Comparison of ENCODE assay signal across 10 cellular contexts in the genomic region with DNA sequence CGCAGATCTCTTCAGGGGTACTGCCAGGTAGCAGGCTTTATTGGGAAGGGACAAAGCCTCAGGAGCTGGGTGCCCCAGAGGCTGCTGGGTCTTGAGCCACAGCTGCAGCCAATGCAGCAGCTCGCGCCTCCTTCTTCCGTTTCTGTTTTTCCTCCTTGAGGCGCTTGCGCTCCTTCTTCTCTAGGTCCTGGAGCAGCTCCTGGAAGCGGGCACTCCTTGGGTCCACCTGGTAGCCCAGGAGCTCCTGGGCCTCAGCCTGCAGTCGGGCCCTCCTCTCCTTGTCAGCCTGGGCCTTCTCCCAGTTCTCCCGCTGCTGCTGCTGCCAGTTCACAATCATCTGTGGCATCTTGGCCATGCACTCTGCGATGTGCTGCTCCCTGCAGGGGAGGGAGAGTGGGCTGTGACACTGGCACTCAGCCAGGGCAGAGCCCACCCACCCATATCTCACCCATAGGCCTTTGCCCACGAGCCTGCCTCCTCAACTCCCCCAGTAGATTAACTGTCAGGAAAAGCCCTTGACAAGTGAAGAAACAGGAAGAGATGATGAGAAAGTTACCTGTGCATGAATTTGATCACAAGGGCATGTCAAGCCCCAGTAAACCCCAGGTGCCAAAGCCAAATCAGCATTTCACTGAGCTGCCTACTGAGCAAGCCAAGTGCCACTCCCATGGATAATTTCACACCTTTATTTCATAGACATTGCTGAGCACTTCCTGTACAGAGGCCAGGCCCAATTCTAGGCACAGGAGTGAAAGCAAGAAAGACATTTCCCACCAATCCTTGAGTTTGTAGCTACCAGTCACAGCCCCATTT. TPM values are rescaled to one million over a fixed set of nuclear protein-coding genes. Genes with fewer than 3 reads are reported as not detected.
DNase-seq lines count a peak whose midpoint lies in the region; ATAC-seq and TF ChIP-seq lines count a peak whose summit lies in the region.
"Had no signal": no experiment of that assay in that cellular context is flagged by ENCODE, and none has a peak within 500 bp of the region (broad histone marks: within the 10 kb centered on the region; RNA-seq: fewer than 3 reads in every experiment).

No MANE protein-coding gene starts in this region.

- peak overlapping the region; percentile 60 for H3K27ac ChIP-seq in cardiac muscle cell
- no peak overlapping the region for H3K27ac ChIP-seq in right cardiac atrium (ENCODE audit: low read length)
- H3K27ac ChIP-seq: SJCRH30 had no signal

- CTCF ChIA-PET in activated CD4-positive, alpha-beta memory T cell treated with anti-CD3 and anti-CD28 coated beads, Interleukin-2, amount 10 ng/mL, durations not matched to agents 7 days and 5 days (lab: Charles Lee) = interaction anchor here (1.2 to 5.4 kb wide), 4 partner anchors 8 to 22 kb away, joined by 3 to 45 read pairs (median 4); a partner anchor contains a TSS

- DNase-seq in cardiac muscle cell (ENCODE audit: low read depth in 1 of 2, low spot score in 1 of 2) (no peak), right cardiac atrium (no peak), left colon (no peak), type B pancreatic cell (ENCODE audit: extremely low spot score, unreplicated experiment) (no peak), NCI-H1694 (lab: John Stamatoyannopoulos, UW) (no peak)
- no peak for DNase-seq in activated CD4-positive, alpha-beta memory T cell treated with anti-CD3 and anti-CD28 coated beads, Interleukin-2, amount 10 ng/mL, durations not matched to agents 7 days and 5 days
- DNase-seq: SJCRH30 had no signal

- H3K36me3 ChIP-seq in cardiac muscle cell = peaks cover 21% of the 10 kb centered on the region

- H3K36me3 Mint-ChIP-seq in activated CD4-positive, alpha-beta memory T cell treated with anti-CD3 and anti-CD28 coated beads, Interleukin-2, amount 10 ng/mL, durations not matched to agents 7 days and 5 days (ENCODE audit: low read depth) = peaks cover 52% of the 10 kb centered on the region
- H3K36me3 Mint-ChIP-seq in type B pancreatic cell = peaks cover 13% of the 10 kb centered on the region

- peaks cover 6% of the 10 kb centered on the region for H3K4me1 ChIP-seq in cardiac muscle cell (ENCODE audit: low read depth)
- peaks cover 7% of the 10 kb centered on the region for H3K4me1 ChIP-seq in right cardiac atrium (ENCODE audit: control insufficient read depth, insufficient read depth, low read length)

- peak overlapping the region; percentile 80 for H3K27ac Mint-ChIP-seq in activated CD4-positive, alpha-beta memory T cell treated with anti-CD3 and anti-CD28 coated beads, Interleukin-2, amount 10 ng/mL, durations not matched to agents 7 days and 5 days
- H3K27ac Mint-ChIP-seq in type B pancreatic cell = peak overlapping the region; percentile 77

- no peak for TF ChIP-seq CTCF in cardiac muscle cell (IDR thresholded peaks at IDR 0.05; ENCODE audit: low read depth, low read length)
- TF ChIP-seq CTCF in type B pancreatic cell (conservative IDR thresholded peaks at IDR 0.05) = no peak

- no peaks in the 10 kb centered on the region for H3K27me3 Mint-ChIP-seq in activated CD4-positive, alpha-beta memory T cell treated with anti-CD3 and anti-CD28 coated beads, Interleukin-2, amount 10 ng/mL, durations not matched to agents 7 days and 5 days
- H3K27me3 Mint-ChIP-seq in type B pancreatic cell = no peaks in the 10 kb centered on the region

- WGBS in right cardiac atrium = 51% methylated on average over 11 of the region's 11 CpGs

- H3K9me3 Mint-ChIP-seq in activated CD4-positive, alpha-beta memory T cell treated with anti-CD3 and anti-CD28 coated beads, Interleukin-2, amount 10 ng/mL, durations not matched to agents 7 days and 5 days = no peaks in the 10 kb centered on the region
- no peaks in the 10 kb centered on the region for H3K9me3 Mint-ChIP-seq in type B pancreatic cell

- POLR2A ChIA-PET in activated CD4-positive, alpha-beta memory T cell treated with anti-CD3 and anti-CD28 coated beads, Interleukin-2, amount 10 ng/mL, durations not matched to agents 7 days and 5 days (lab: Charles Lee) = interaction anchor here (0.8 to 5.1 kb wide), 11 partner anchors 8 to 161 kb away, joined by 3 to 43 read pairs (median 4); a partner anchor contains a TSS

- H3K4me3 ChIP-seq in cardiac muscle cell (no peak overlapping the region), right cardiac atrium (ENCODE audit: low read length) (no peak overlapping the region)
- H3K4me3 ChIP-seq: SJCRH30 had no signal

- intact Hi-C loops in right cardiac atrium (cut with DNase I) = no loop called here
- intact Hi-C loops in left colon (cut with DNase I, micrococcal nuclease) = no loop called here

- ATAC-seq in right cardiac atrium (no peak), left colon (peak; percentile 58), HG03354 (IDR thresholded peaks at IDR 0.05; ENCODE audit: poor library complexity, severe bottlenecking, unreplicated experiment) (no peak), GM18909 (IDR thresholded peaks at IDR 0.05; ENCODE audit: poor library complexity, unreplicated experiment) (no peak)

- no peaks in the 10 kb centered on the region for H3K9me3 ChIP-seq in cardiac muscle cell (ENCODE audit: low read depth)
- no peaks in the 10 kb centered on the region for H3K9me3 ChIP-seq in right cardiac atrium (ENCODE audit: control insufficient read depth, low read length)
- H3K9me3 ChIP-seq: SJCRH30 had no signal

- peaks cover 45% of the 10 kb centered on the region for H3K4me1 Mint-ChIP-seq in activated CD4-positive, alpha-beta memory T cell treated with anti-CD3 and anti-CD28 coated beads, Interleukin-2, amount 10 ng/mL, durations not matched to agents 7 days and 5 days
- peaks cover 19% of the 10 kb centered on the region for H3K4me1 Mint-ChIP-seq in type B pancreatic cell (ENCODE audit: unreplicated experiment)

- H3K27me3 ChIP-seq in cardiac muscle cell = no peaks in the 10 kb centered on the region
- no peaks in the 10 kb centered on the region for H3K27me3 ChIP-seq in right cardiac atrium (ENCODE audit: control insufficient read depth, insufficient read depth)
- H3K27me3 ChIP-seq: SJCRH30 had no signal

- H3K4me3 Mint-ChIP-seq in activated CD4-positive, alpha-beta memory T cell treated with anti-CD3 and anti-CD28 coated beads, Interleukin-2, amount 10 ng/mL, durations not matched to agents 7 days and 5 days = no peak overlapping the region
- H3K4me3 Mint-ChIP-seq in type B pancreatic cell = peak overlapping the region; percentile 88

RNA-seq across cellular contexts. Expression of a gene that starts 2.7 kb away (rescaled TPM):
- total RNA-seq in cardiac muscle cell (78.2 and 84.5 TPM in 2 replicates), right cardiac atrium (10 to 100 TPM; 24.3 to 33.2 (median 29.1) TPM), left colon (10 to 100 TPM; 13.1 to 17.5 TPM), type B pancreatic cell (ENCODE audit: low replicate concordance) (23.1 and 24.8 TPM in 2 replicates)
- polyA plus RNA-seq in cardiac muscle cell (133 and 145 TPM in 2 replicates), right cardiac atrium (64.5 TPM)
- 10 to 100 TPM; 17.5 to 18.4 TPM for total RNA-seq in activated CD4-positive, alpha-beta memory T cell treated with anti-CD3 and anti-CD28 coated beads, Interleukin-2, amount 10 ng/mL, durations not matched to agents 7 days and 5 days

RNA-seq across cellular contexts. Expression of a gene that starts 8.7 kb away (rescaled TPM):
- total RNA-seq in cardiac muscle cell (157 and 191 TPM in 2 replicates), right cardiac atrium (100 to 1,000 TPM; 127 to 137 (median 133) TPM), left colon (10 to 100 TPM; 70.9 to 80.3 TPM), type B pancreatic cell (ENCODE audit: low replicate concordance) (77.1 and 82.3 TPM in 2 replicates)
- polyA plus RNA-seq in cardiac muscle cell (182 and 225 TPM in 2 replicates), right cardiac atrium (122 TPM)
- 100 to 1,000 TPM; 119 to 123 TPM for total RNA-seq in activated CD4-positive, alpha-beta memory T cell treated with anti-CD3 and anti-CD28 coated beads, Interleukin-2, amount 10 ng/mL, durations not matched to agents 7 days and 5 days

RNA-seq across cellular contexts. Expression of a gene that starts 15.0 kb away (rescaled TPM):
- 0.67 TPM in 1 of 2 replicates, not detected in the other for total RNA-seq in cardiac muscle cell
- 0.07 and 0.09 TPM in 2 replicates for polyA plus RNA-seq in cardiac muscle cell
- 10 to 100 TPM in 2 of 4 donors, 1 to 10 TPM in 2; 5.0 to 13.8 (median 11.1) TPM for total RNA-seq in right cardiac atrium
- polyA plus RNA-seq in right cardiac atrium = 7.0 TPM
- under 1 TPM; 0.13 to 0.15 TPM for total RNA-seq in activated CD4-positive, alpha-beta memory T cell treated with anti-CD3 and anti-CD28 coated beads, Interleukin-2, amount 10 ng/mL, durations not matched to agents 7 days and 5 days
- under 1 TPM; 0.18 to 0.50 TPM for total RNA-seq in left colon
- total RNA-seq in type B pancreatic cell (ENCODE audit: low replicate concordance) = not detected in 2 replicates
- total RNA-seq: bronchial epithelial cell, SJCRH30 had no signal

RNA-seq across cellular contexts. Expression of a gene that starts 15.9 kb away (rescaled TPM):
- total RNA-seq in cardiac muscle cell (615 and 1,390 TPM in 2 replicates), right cardiac atrium (100 to 1,000 TPM; 314 to 703 (median 631) TPM), left colon (100 to 1,000 TPM; 550 to 739 TPM), type B pancreatic cell (ENCODE audit: low replicate concordance) (1,188 and 1,294 TPM in 2 replicates)
- polyA plus RNA-seq in cardiac muscle cell (338 and 856 TPM in 2 replicates), right cardiac atrium (374 TPM)
- total RNA-seq in activated CD4-positive, alpha-beta memory T cell treated with anti-CD3 and anti-CD28 coated beads, Interleukin-2, amount 10 ng/mL, durations not matched to agents 7 days and 5 days = 100 to 1,000 TPM; 640 to 660 TPM

RNA-seq across cellular contexts. Expression of a gene that starts 20.8 kb away (rescaled TPM):
- 81.9 and 87.9 TPM in 2 replicates for total RNA-seq in cardiac muscle cell
- 121 and 133 TPM in 2 replicates for polyA plus RNA-seq in cardiac muscle cell
- 10 to 100 TPM; 32.6 to 44.8 (median 42.9) TPM for total RNA-seq in right cardiac atrium
- 38.7 TPM for polyA plus RNA-seq in right cardiac atrium
- total RNA-seq in activated CD4-positive, alpha-beta memory T cell treated with anti-CD3 and anti-CD28 coated beads, Interleukin-2, amount 10 ng/mL, durations not matched to agents 7 days and 5 days = 10 to 100 TPM; 72.4 to 74.9 TPM
- 10 to 100 TPM; 42.4 to 61.2 TPM for total RNA-seq in left colon
- total RNA-seq in type B pancreatic cell (ENCODE audit: low replicate concordance) = 67.5 and 68.5 TPM in 2 replicates
